ENCODE assay signal across 8 cellular contexts in genomic region chr10:50624866-50625491, GRCh38. TPM values are rescaled to one million over a fixed set of nuclear protein-coding genes. Genes with fewer than 3 reads are reported as not detected.
A peak's percentile ranks its signal among the peaks of the same experiment; 100 is the strongest.
DNase-seq lines count a peak whose midpoint lies in the region; ATAC-seq, FAIRE-seq and TF ChIP-seq lines count a peak whose summit lies in the region.

No MANE protein-coding gene starts in this region.

- FAIRE-seq in HTR-8/SVneo (lab: Jason Lieb, UNC) = peak; percentile 31

- peak overlapping the region; percentile 93 for H3K4me3 ChIP-seq in thoracic aorta

- TF ChIP-seq CTCF in nephron progenitor cell (IDR thresholded peaks at IDR 0.05) (peak; percentile 46), thoracic aorta (IDR thresholded peaks at IDR 0.05) (peak; percentile 70)

- peak overlapping the region; percentile 99 for H3K27ac Mint-ChIP-seq in nephron progenitor cell

- H3K36me3 ChIP-seq in thoracic aorta = no peaks in the 10 kb centered on the region

- no peaks in the 10 kb centered on the region for H3K9me3 ChIP-seq in thoracic aorta

- H3K4me1 ChIP-seq in thoracic aorta (ENCODE audit: control insufficient read depth in 1 of 2, low read depth in 2 of 2) = peaks cover 8 to 22% of the 10 kb centered on the region in 2 donors

- peaks cover 41% of the 10 kb centered on the region for H3K4me1 Mint-ChIP-seq in nephron progenitor cell

- H3K36me3 Mint-ChIP-seq in nephron progenitor cell (ENCODE audit: low read depth) = peaks cover 9% of the 10 kb centered on the region

- peak overlapping the region; percentile 92 to 100 for H3K27ac ChIP-seq in thoracic aorta

- peaks cover 2% of the 10 kb centered on the region for H3K27me3 Mint-ChIP-seq in nephron progenitor cell (ENCODE audit: low read depth, poor library complexity)

- peak; percentile 41 for ATAC-seq in GM21390 (IDR thresholded peaks at IDR 0.05; ENCODE audit: unreplicated experiment)
- peak; percentile 74 for ATAC-seq in thoracic aorta (ENCODE audit: insufficient number of reproducible peaks, low FRiP score, low read depth)

- no peaks in the 10 kb centered on the region for H3K27me3 ChIP-seq in thoracic aorta (replicated peaks; ENCODE audit: insufficient read depth)

- no peaks in the 10 kb centered on the region for H3K9me3 Mint-ChIP-seq in nephron progenitor cell

- DNase-seq in Daoy (ENCODE audit: low read depth) (peak; percentile 63), HTR-8/SVneo (ENCODE audit: insufficient read length, low spot score) (peak; percentile 75), RKO (ENCODE audit: low spot score) (peak; percentile 79), fibroblast of the conjunctiva (ENCODE audit: low read depth) (peak; percentile 30), nephron progenitor cell (peak; percentile 68), thoracic aorta (ENCODE audit: low spot score) (peak; percentile 6)
- peak; percentile 85 for DNase-seq in activated effector memory CD4-positive, alpha-beta T cell treated with anti-CD3 and anti-CD28 coated beads, Interleukin-2, amount 50 U/mL, for 16 hours

- H3K4me3 Mint-ChIP-seq in nephron progenitor cell = peak overlapping the region; percentile 93

RNA-seq across cellular contexts. Expression of gene SGMS1, which starts 1.2 kb away (rescaled TPM):
- 13.5 and 13.9 TPM in 2 replicates for total RNA-seq in Daoy (2014; rRNA removed; shearing (Covaris generic))
- 10 to 100 TPM; 60.5 to 92.3 TPM for total RNA-seq in thoracic aorta

Comparison
In these comparisons a context has a peak if more than half of its experiments do, and no peak if none do; other contexts are left out.
1. Peak in every context shown above with its lines: DNase-seq, ATAC-seq, H3K4me3 ChIP-seq and H3K27ac ChIP-seq.
2. DNase-seq: peak in every context shown above with its lines; median percentile 85 in activated effector memory CD4-positive, alpha-beta T cell treated with anti-CD3 and anti-CD28 coated beads, Interleukin-2, amount 50 U/mL, for 16 hours; 79 in RKO; 75 in HTR-8/SVneo; 68 in nephron progenitor cell; 63 in Daoy; 30 in fibroblast of the conjunctiva; 6 in thoracic aorta.